9 cellular contexts compared by ENCODE assay signal in genomic region chr4:23888421-23889319, GRCh38. TPM values are rescaled to one million over a fixed set of nuclear protein-coding genes. Genes with fewer than 3 reads are reported as not detected.
DNase-seq lines count a peak whose midpoint lies in the region; ATAC-seq, FAIRE-seq and TF ChIP-seq lines count a peak whose summit lies in the region.
"Had no signal": no experiment of that assay in that cellular context is flagged by ENCODE, and none has a peak within 500 bp of the region (broad histone marks: within the 10 kb centered on the region; RNA-seq: fewer than 3 reads in every experiment).

No MANE protein-coding gene starts in this region.

- H3K4me3 ChIP-seq in H7 (ENCODE audit: insufficient read depth, low read depth, low read length), result peak overlapping the region; percentile 10
- H3K4me3 ChIP-seq in astrocyte (ENCODE audit: insufficient read depth, low read depth, low read length), result peak overlapping the region; percentile 67
- H3K4me3 ChIP-seq in skeletal muscle tissue (ENCODE audit: low read length in 3 of 3), result peak overlapping the region; percentile 68 to 91 (median 89)

- H3K36me3 Mint-ChIP-seq in astrocyte (ENCODE audit: low read depth, unreplicated experiment), result no peaks in the 10 kb centered on the region
- H3K36me3 Mint-ChIP-seq in activated CD8-positive, alpha-beta T cell treated with anti-CD3 and anti-CD28 coated beads for 36 hours (ENCODE audit: low read depth), result no peaks in the 10 kb centered on the region

- peaks cover 20% of the 10 kb centered on the region for H3K4me1 Mint-ChIP-seq in astrocyte (ENCODE audit: low read depth, unreplicated experiment)
- peaks cover 10% of the 10 kb centered on the region for H3K4me1 Mint-ChIP-seq in activated CD8-positive, alpha-beta T cell treated with anti-CD3 and anti-CD28 coated beads for 36 hours (ENCODE audit: low read depth)

- no peak overlapping the region for H3K4me3 Mint-ChIP-seq in astrocyte (ENCODE audit: unreplicated experiment)
- no peak overlapping the region for H3K4me3 Mint-ChIP-seq in activated CD8-positive, alpha-beta T cell treated with anti-CD3 and anti-CD28 coated beads for 36 hours
- H3K4me3 Mint-ChIP-seq: central memory CD8-positive, alpha-beta T cell had no signal

- CTCF ChIA-PET in activated CD8-positive, alpha-beta T cell treated with anti-CD3 and anti-CD28 coated beads for 36 hours (lab: Charles Lee), result interaction anchor here (0.6 kb wide), 1 partner anchor 11 kb away, joined by 3 read pairs; no protein-coding TSS in a partner anchor

- H3K9me3 Mint-ChIP-seq in astrocyte (ENCODE audit: unreplicated experiment), result no peaks in the 10 kb centered on the region
- H3K9me3 Mint-ChIP-seq in activated CD8-positive, alpha-beta T cell treated with anti-CD3 and anti-CD28 coated beads for 36 hours, result no peaks in the 10 kb centered on the region

- H3K4me2 ChIP-seq in astrocyte (ENCODE audit: low read length), result peak overlapping the region; percentile 96

- no peak for TF ChIP-seq CTCF in astrocyte (IDR thresholded peaks at IDR 0.05; ENCODE audit: insufficient read depth, low read depth, low read length)
- TF ChIP-seq CTCF in activated CD8-positive, alpha-beta T cell treated with anti-CD3 and anti-CD28 coated beads for 36 hours (IDR thresholded peaks at IDR 0.05), result no peak

- H2AFZ ChIP-seq in astrocyte (ENCODE audit: low read depth, low read length), result peak overlapping the region; percentile 86

- H3K9ac ChIP-seq in astrocyte (ENCODE audit: low read length) (peak overlapping the region; percentile 57), skeletal muscle tissue (ENCODE audit: low read depth in 1 of 3, low read length in 3 of 3) (peak overlapping the region; percentile 83 to 93 (median 92))

- H3K4me1 ChIP-seq in astrocyte (ENCODE audit: insufficient read depth, low read length), result peaks cover 21% of the 10 kb centered on the region
- H3K4me1 ChIP-seq in skeletal muscle tissue (ENCODE audit: control insufficient read depth in 3 of 3, insufficient read depth in 3 of 3, low read length in 3 of 3), result peaks cover 16 to 26% (median 22%) of the 10 kb centered on the region in 3 donors

- H3K36me3 ChIP-seq in H7 (replicated peaks; ENCODE audit: control insufficient read depth, insufficient read depth, low read length) (no peaks in the 10 kb centered on the region), astrocyte (ENCODE audit: insufficient read depth, low read length) (no peaks in the 10 kb centered on the region), skeletal muscle tissue (ENCODE audit: control insufficient read depth in 3 of 3, insufficient read depth in 3 of 3, low read length in 3 of 3) (peaks cover 0 to 2% (median 0%) of the 10 kb centered on the region in 3 donors)

- POLR2A ChIA-PET in activated CD8-positive, alpha-beta T cell treated with anti-CD3 and anti-CD28 coated beads for 36 hours (lab: Charles Lee), result no interaction called here

- H3K9me3 ChIP-seq in astrocyte (ENCODE audit: insufficient read depth, low read depth, low read length) (no peaks in the 10 kb centered on the region), skeletal muscle tissue (ENCODE audit: control insufficient read depth in 3 of 3, low read length in 3 of 3) (no peaks in the 10 kb centered on the region)

- intact Hi-C loops in activated CD8-positive, alpha-beta T cell treated with anti-CD3 and anti-CD28 coated beads for 36 hours (cut with micrococcal nuclease), result no loop called here

- H3K79me2 ChIP-seq in astrocyte (ENCODE audit: insufficient read depth, low read length), result no peaks in the 10 kb centered on the region

- H3K27ac ChIP-seq in astrocyte (ENCODE audit: low read depth, low read length), result peak overlapping the region; percentile 53
- peak overlapping the region; percentile 92 for H3K27ac ChIP-seq in skeletal muscle tissue (ENCODE audit: low read depth, low read length)

- FAIRE-seq in astrocyte (lab: Jason Lieb, UNC), result peak; percentile 68

- no peaks in the 10 kb centered on the region for H3K27me3 Mint-ChIP-seq in astrocyte (ENCODE audit: low read depth, unreplicated experiment)
- peaks cover 19% of the 10 kb centered on the region for H3K27me3 Mint-ChIP-seq in activated CD8-positive, alpha-beta T cell treated with anti-CD3 and anti-CD28 coated beads for 36 hours
- H3K27me3 Mint-ChIP-seq: central memory CD8-positive, alpha-beta T cell had no signal

- H3K27ac Mint-ChIP-seq in astrocyte (ENCODE audit: unreplicated experiment), result no peak overlapping the region
- no peak overlapping the region for H3K27ac Mint-ChIP-seq in activated CD8-positive, alpha-beta T cell treated with anti-CD3 and anti-CD28 coated beads for 36 hours

- H3K27me3 ChIP-seq in H7 (ENCODE audit: control insufficient read depth, insufficient read depth, low read length), result peaks cover 10% of the 10 kb centered on the region; the same call in 1 of the 2 replicates
- H3K27me3 ChIP-seq in astrocyte (ENCODE audit: insufficient read depth, low read length), result peaks cover 2% of the 10 kb centered on the region
- H3K27me3 ChIP-seq in skeletal muscle tissue (ENCODE audit: control insufficient read depth in 3 of 3, insufficient read depth in 3 of 3, low read length in 3 of 3), result no peaks in the 10 kb centered on the region

- no peaks in the 10 kb centered on the region for H4K20me1 ChIP-seq in astrocyte (ENCODE audit: insufficient read depth, low read length)

- no peak for DNase-seq in H7
- peak; percentile 65 for DNase-seq in astrocyte (ENCODE audit: low read depth)
- peak; percentile 46 for DNase-seq in inferior parietal cortex (ENCODE audit: extremely low spot score)
- DNase-seq in activated CD4-positive, CD25-positive, alpha-beta regulatory T cell treated with anti-CD3 and anti-CD28 coated beads, Interleukin-2, amount 50 U/mL, for 72 hours, result no peak
- DNase-seq in KG1 (lab: John Stamatoyannopoulos, UW), result no peak
- DNase-seq in activated CD8-positive, alpha-beta T cell treated with anti-CD3 and anti-CD28 coated beads for 36 hours, result no peak

- ATAC-seq in HG02973 (IDR thresholded peaks at IDR 0.05; ENCODE audit: unreplicated experiment), result no peak
- no peak for ATAC-seq in activated CD8-positive, alpha-beta T cell treated with anti-CD3 and anti-CD28 coated beads for 36 hours

RNA-seq across cellular contexts. Expression of gene PPARGC1A, which starts 1.2 kb away (rescaled TPM):
- 1.1 and 2.0 TPM in 2 replicates for total RNA-seq in H7 (2014; rRNA removed; shearing (Covaris generic))
- total RNA-seq in astrocyte (0.48 and 0.53 TPM in 2 replicates), skeletal muscle tissue (12.5 TPM)
- total RNA-seq in activated CD8-positive, alpha-beta T cell treated with anti-CD3 and anti-CD28 coated beads for 36 hours, result not detected

Comparison
In these comparisons a context has a peak if more than half of its experiments do, and no peak if none do; other contexts are left out.
1. DNase-seq: peak in astrocyte (single experiment) and inferior parietal cortex (single experiment); none in H7 (single experiment), activated CD4-positive, CD25-positive, alpha-beta regulatory T cell treated with anti-CD3 and anti-CD28 coated beads, Interleukin-2, amount 50 U/mL, for 72 hours (single experiment), KG1 (single experiment) and activated CD8-positive, alpha-beta T cell treated with anti-CD3 and anti-CD28 coated beads for 36 hours (single experiment).
2. H3K4me3 ChIP-seq: peak in every context shown above with its lines; median percentile 89 in skeletal muscle tissue; 67 in astrocyte; 10 in H7.